8 cellular contexts compared by ENCODE assay signal in the genomic region with DNA sequence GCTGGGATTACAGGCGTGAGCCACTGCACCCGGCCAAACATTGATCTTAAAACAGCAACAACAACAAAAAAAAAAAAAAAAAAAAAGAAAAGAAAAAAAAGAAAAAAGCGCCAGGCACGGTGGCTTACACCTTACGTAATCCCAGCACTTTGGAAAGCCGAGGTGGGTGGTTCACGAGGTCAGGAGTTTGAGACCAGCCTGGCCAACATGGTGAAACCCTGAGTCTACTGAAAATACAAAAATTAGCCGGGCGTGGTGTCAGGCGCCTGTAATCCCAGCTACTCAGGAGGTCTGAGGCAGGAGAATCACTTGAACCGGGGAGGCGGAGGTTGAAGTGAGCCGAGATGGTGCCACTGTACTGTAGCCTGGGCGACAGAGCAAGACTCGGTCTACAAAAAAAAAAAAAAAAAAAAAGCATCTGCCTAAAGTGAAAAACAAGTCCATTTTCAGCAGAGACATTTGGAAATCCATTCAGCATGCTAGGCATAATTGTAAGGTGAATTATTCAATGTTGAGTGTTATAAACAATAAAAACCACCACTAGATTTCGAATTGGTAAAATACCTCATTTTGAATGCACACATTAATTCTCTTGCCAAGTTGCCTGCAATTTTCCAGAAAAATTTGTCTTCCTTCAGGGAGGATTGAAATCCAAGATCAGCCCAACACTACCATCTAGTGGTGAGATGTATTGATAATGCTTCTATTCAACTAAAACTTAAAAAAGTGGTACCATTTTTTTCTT. TPM values are rescaled to one million over a fixed set of nuclear protein-coding genes. Genes with fewer than 3 reads are reported as not detected.
DNase-seq lines count a peak whose midpoint lies in the region; ATAC-seq, FAIRE-seq and TF ChIP-seq lines count a peak whose summit lies in the region.

No MANE protein-coding gene starts in this region.

- DNase-seq in CD14-positive monocyte (ENCODE audit: low spot score) = no peak
- peak; percentile 68 for DNase-seq in H4 (ENCODE audit: low spot score)
- peak; percentile 80 for DNase-seq in NCI-H774 (lab: John Stamatoyannopoulos, UW)
- peak; percentile 56 for DNase-seq in bronchial epithelial cell (ENCODE audit: low read depth)
- DNase-seq in left lobe of liver (ENCODE audit: low spot score) = no peak
- DNase-seq in mucosa of gallbladder (ENCODE audit: low spot score) = no peak

- ATAC-seq in left lobe of liver = peak; percentile 93
- ATAC-seq in GM19395 (IDR thresholded peaks at IDR 0.05; ENCODE audit: unreplicated experiment) = no peak
- no peak for ATAC-seq in GM21786 (IDR thresholded peaks at IDR 0.05; ENCODE audit: unreplicated experiment)

- intact Hi-C loops in CD14-positive monocyte (cut with micrococcal nuclease) = loop anchor here (2.0 to 10.0 kb wide), 5 partner anchors 42 to 210 kb away; a partner anchor contains a TSS

- H3K4me3 Mint-ChIP-seq in CD14-positive monocyte = no peak overlapping the region

- no peaks in the 10 kb centered on the region for H3K27me3 ChIP-seq in bronchial epithelial cell (ENCODE audit: control insufficient read depth, insufficient read depth, low read length)

- peaks cover 7% of the 10 kb centered on the region in 2 donors for H3K36me3 Mint-ChIP-seq in CD14-positive monocyte

- H3K4me1 Mint-ChIP-seq in CD14-positive monocyte = peaks cover 5% of the 10 kb centered on the region

- no peak overlapping the region for H3K4me3 ChIP-seq in bronchial epithelial cell (ENCODE audit: low read depth, low read length)

- peaks cover 0 to 2% (median 0%) of the 10 kb centered on the region in 7 donors for H3K9me3 Mint-ChIP-seq in CD14-positive monocyte

- TF ChIP-seq CTCF in CD14-positive monocyte (IDR thresholded peaks at IDR 0.05) (peak; percentile 80), bronchial epithelial cell (IDR thresholded peaks at IDR 0.05; ENCODE audit: insufficient read depth, low read length, severe bottlenecking) (peak; percentile 28)

- H3K36me3 ChIP-seq in bronchial epithelial cell (ENCODE audit: control insufficient read depth, insufficient read depth, low read length) = peaks cover 7% of the 10 kb centered on the region

- H3K27ac Mint-ChIP-seq in CD14-positive monocyte = no peak overlapping the region

- FAIRE-seq in bronchial epithelial cell (lab: Jason Lieb, UNC) = no peak

- peaks cover 0 to 3% (median 0%) of the 10 kb centered on the region in 3 donors for H3K27me3 Mint-ChIP-seq in CD14-positive monocyte (ENCODE audit: low read depth in 3 of 3)

RNA-seq across cellular contexts. Expression of a gene that starts 8.0 kb away (rescaled TPM):
- polyA plus RNA-seq in CD14-positive monocyte = 10 to 100 TPM; 38.7 to 44.4 TPM
- 11.7 and 15.8 TPM in 2 replicates for total RNA-seq in H4 (2014; rRNA removed; shearing (Covaris generic))
- 21.9 and 30.3 TPM in 2 replicates for total RNA-seq in bronchial epithelial cell
- 6.5 TPM for total RNA-seq in left lobe of liver
- total RNA-seq in mucosa of gallbladder = 37.9 TPM

Comparison
In these comparisons a context has a peak if more than half of its experiments do, and no peak if none do; other contexts are left out.
1. DNase-seq: peak in H4 (single experiment), NCI-H774 (single experiment) and bronchial epithelial cell (single experiment); none in CD14-positive monocyte (single experiment), left lobe of liver (single experiment) and mucosa of gallbladder (single experiment).